20 cellular contexts compared by ENCODE assay signal in genomic region chr18:24199563-24199962, GRCh38.
DNase-seq lines count a peak whose midpoint lies in the region; ATAC-seq and TF ChIP-seq lines count a peak whose summit lies in the region.
"Had no signal": no experiment of that assay in that cellular context is flagged by ENCODE, and none has a peak within 500 bp of the region (broad histone marks: within the 10 kb centered on the region; RNA-seq: fewer than 3 reads in every experiment).

No MANE protein-coding gene starts in this region.

- H3K23ac ChIP-seq in neuronal stem cell (ENCODE audit: low read depth, low read length, poor library complexity), result no peak overlapping the region

- H3K36me3 ChIP-seq in heart left ventricle (peaks cover 0 to 16% (median 4%) of the 10 kb centered on the region in 9 donors), neuronal stem cell (replicated peaks in 1 of 2; ENCODE audit: control insufficient read depth in 2 of 2, insufficient read depth in 2 of 2, low read length in 2 of 2) (peaks cover 0 to 19% of the 10 kb centered on the region in 2 donors)
- H3K36me3 ChIP-seq: BE2C had no signal

- no peak overlapping the region for H2BK5ac ChIP-seq in neuronal stem cell (ENCODE audit: low read length)

- TF ChIP-seq POLR2A in heart left ventricle (IDR thresholded peaks at IDR 0.05), result no peak

- TF ChIP-seq CTCF in heart left ventricle (IDR thresholded peaks at IDR 0.05) (no peak), dorsolateral prefrontal cortex (IDR thresholded peaks at IDR 0.05 in 54 of 56, conservative IDR thresholded peaks at IDR 0.05 in 2 of 56; ENCODE audit: low read depth in 1 of 56, partially characterized antibody in 56 of 56) (no peak)

- H3K79me1 ChIP-seq in neuronal stem cell (ENCODE audit: low read depth, low read length), result no peaks in the 10 kb centered on the region

- H3K4me3 ChIP-seq in heart left ventricle (no peak overlapping the region), dorsolateral prefrontal cortex (no peak overlapping the region), neuronal stem cell (ENCODE audit: low read length in 2 of 2) (no peak overlapping the region)

- H3K27me3 ChIP-seq in heart left ventricle (no peaks in the 10 kb centered on the region), dorsolateral prefrontal cortex (no peaks in the 10 kb centered on the region), neuronal stem cell (ENCODE audit: control insufficient read depth in 3 of 3, insufficient read depth in 3 of 3, low read depth in 1 of 3, low read length in 3 of 3) (no peaks in the 10 kb centered on the region)
- H3K27me3 ChIP-seq: BE2C had no signal

- H2BK120ac ChIP-seq in neuronal stem cell (ENCODE audit: low read depth, low read length), result no peak overlapping the region

- intact Hi-C loops in heart left ventricle (cut with DNase I) (loop anchor here in 1 of 10 donors (10.0 kb wide), 1 partner anchor 115 kb away; no protein-coding TSS in a partner anchor), cardiac septum (cut with DNase I) (loop anchor here (10.0 kb wide), 1 partner anchor 225 kb away; the partner anchor contains the start of gene IMPACT), dorsolateral prefrontal cortex (cut with DNase I) (no loop called here)

- no peak overlapping the region for H3K9ac ChIP-seq in neuronal stem cell (ENCODE audit: low read depth, low read length, poor library complexity)

- no peak overlapping the region for H2AK5ac ChIP-seq in neuronal stem cell (ENCODE audit: low read depth, low read length)

- H2AFZ ChIP-seq in neuronal stem cell (ENCODE audit: low read length), result no peak overlapping the region

- DNase-seq in heart left ventricle, result no peak
- no peak for DNase-seq in cardiac septum (ENCODE audit: low spot score)
- no peak for DNase-seq in dorsolateral prefrontal cortex
- DNase-seq in neuronal stem cell (ENCODE audit: low spot score), result no peak
- DNase-seq in HT-29 (ENCODE audit: low spot score), result no peak
- DNase-seq in HCEC 1CT, result no peak
- DNase-seq in stimulated activated CD4-positive, alpha-beta T cell treated with anti-CD3 and anti-CD28 coated beads, Interleukin-12 subunit alpha, Interleukin-12 subunit beta, amount 100 ng/mL, for 4 hours, result no peak
- DNase-seq: BE2C; CD4-positive, CD25-positive, alpha-beta regulatory T cell; COR-L47; DMS 273 treated with DMSO at 0.1 percent for 48 hours; DND-41; H7; NCI-H1436 treated with DMSO at 0.1 percent for 48 hours; NCI-H2029; NCI-H2171 treated with DMSO at 0.1 percent for 48 hours; NCI-H446; NCI-H69 had no signal

- H2BK12ac ChIP-seq in neuronal stem cell (ENCODE audit: low read length), result no peak overlapping the region

- no peak overlapping the region for H4K8ac ChIP-seq in neuronal stem cell (ENCODE audit: low read depth, low read length)

- H2BK15ac ChIP-seq in neuronal stem cell (ENCODE audit: low read length), result no peak overlapping the region

- no peak overlapping the region for H3K4me2 ChIP-seq in neuronal stem cell (ENCODE audit: insufficient read depth, low read length, poor library complexity, severe bottlenecking)

- peak; percentile 25 to 65 (median 56) for ATAC-seq in heart left ventricle
- ATAC-seq: Panc1 had no signal

- H3K27ac ChIP-seq in heart left ventricle (no peak overlapping the region), dorsolateral prefrontal cortex (peak overlapping the region; percentile 82 to 100 (median 97)), neuronal stem cell (replicated peaks; ENCODE audit: low read length) (no peak overlapping the region), temporal lobe (ENCODE audit: low read depth, low read length) (peak overlapping the region; percentile 97)

- no peak overlapping the region for H4K91ac ChIP-seq in neuronal stem cell (ENCODE audit: low read depth, low read length, poor library complexity)

- H3K18ac ChIP-seq in neuronal stem cell (ENCODE audit: low read length), result peak overlapping the region; percentile 76

- H3K4me1 ChIP-seq in heart left ventricle, result peaks cover 0 to 31% (median 12%) of the 10 kb centered on the region in 12 donors
- peaks cover 0 to 9% of the 10 kb centered on the region in 2 donors for H3K4me1 ChIP-seq in neuronal stem cell (ENCODE audit: control insufficient read depth in 2 of 2, insufficient read depth in 1 of 2, low read depth in 1 of 2, low read length in 2 of 2)
- H3K4me1 ChIP-seq: BE2C had no signal

- H3K9me3 ChIP-seq in heart left ventricle, result no peaks in the 10 kb centered on the region
- no peaks in the 10 kb centered on the region for H3K9me3 ChIP-seq in neuronal stem cell (replicated peaks in 1 of 2; ENCODE audit: control insufficient read depth in 2 of 2, insufficient read depth in 1 of 2, low read depth in 1 of 2, low read length in 2 of 2)
- H3K9me3 ChIP-seq: BE2C had no signal

- no peak overlapping the region for H3K14ac ChIP-seq in neuronal stem cell (ENCODE audit: low read length)

- WGBS in heart left ventricle, 4 donors, result 44 to 65% (median 57%) methylated on average over 3 of the region's 3 CpGs
- no CpG with 5 or more reads among the region's 3 CpGs for WGBS in neuronal stem cell (ENCODE audit: extremely low coverage in 2 of 2, insufficient read length in 2 of 2, insufficient replicate concordance in 1 of 2), 2 donors

- no peak overlapping the region for H3K4ac ChIP-seq in neuronal stem cell (ENCODE audit: low read length)

Comparison
In these comparisons a context has a peak if more than half of its experiments do, and no peak if none do; other contexts are left out.
1. H3K27ac ChIP-seq: peak in dorsolateral prefrontal cortex (59 of 59) and temporal lobe (single experiment); none in heart left ventricle (0 of 12) and neuronal stem cell (single experiment).